1 cellular context compared by ENCODE assay signal in genomic region chr1:85707990-85708825, GRCh38.
A peak's percentile ranks its signal among the peaks of the same experiment; 100 is the strongest.
TF ChIP-seq lines count a peak whose summit lies in the region.

Gene ZNHIT6, minus strand, starts transcription at chr1:85708433. Its CDS starts 149 bp downstream, at chr1:85708284.

TF ChIP-seq in HepG2, 621 proteins besides CTCF, POLR2A, EP300 and RAD21 (continued from another document and continues in another):
- TF ChIP-seq CREB3 (CRISPR knock-in tag; IDR thresholded peaks at IDR 0.05) (peak; percentile 69; the same call in 1 of the 2 replicates), PHB2 (IDR thresholded peaks at IDR 0.05; ENCODE audit: partially characterized antibody) (no peak), ZNF746 (CRISPR knock-in tag; IDR thresholded peaks at IDR 0.05) (peak; percentile 75; the same call in 1 of the 2 replicates), YY1 (IDR thresholded peaks at IDR 0.05; ENCODE audit: insufficient read depth, insufficient replicate concordance, low read depth, low read length) (peak; percentile 55), ZNF564 (CRISPR knock-in tag; IDR thresholded peaks at IDR 0.05) (no peak), POLR2AphosphoS5 (IDR thresholded peaks at IDR 0.05; ENCODE audit: low read depth, low read length) (peak; percentile 84), ZC3H13 (CRISPR knock-in tag; IDR thresholded peaks at IDR 0.05) (peak; percentile 67; the same call in 1 of the 2 replicates), ZHX2 (IDR thresholded peaks at IDR 0.05; ENCODE audit: low read depth) (no peak), ZHX2 (CRISPR knock-in tag; IDR thresholded peaks at IDR 0.05; ENCODE audit: borderline replicate concordance) (no peak), PRDM15 (CRISPR knock-in tag; IDR thresholded peaks at IDR 0.05) (no peak), MED1 (CRISPR knock-in tag; IDR thresholded peaks at IDR 0.05) (peak; percentile 66), PAXIP1 (CRISPR knock-in tag; conservative IDR thresholded peaks at IDR 0.05) (peak; percentile 14; the same call in 1 of the 2 replicates), MZF1 (CRISPR knock-in tag; IDR thresholded peaks at IDR 0.05; ENCODE audit: borderline replicate concordance) (no peak), NFE2 (CRISPR knock-in tag; IDR thresholded peaks at IDR 0.05) (no peak), ZNF850 (CRISPR knock-in tag; conservative IDR thresholded peaks at IDR 0.05) (peak; percentile 76; the same call in 1 of the 2 replicates), ZMAT3 (CRISPR knock-in tag; conservative IDR thresholded peaks at IDR 0.05) (no peak), ELF3 (CRISPR knock-in tag; IDR thresholded peaks at IDR 0.05) (peak; percentile 82), SIN3A (IDR thresholded peaks at IDR 0.05; ENCODE audit: borderline replicate concordance, low read depth, low read length) (peak; percentile 85), ZFP91 (CRISPR knock-in tag; IDR thresholded peaks at IDR 0.05; ENCODE audit: borderline replicate concordance) (peak; percentile 69; the same call in 1 of the 2 replicates), CCAR2 (optimal IDR thresholded peaks at IDR 0.05; ENCODE audit: low read depth, low read length) (no peak), FOXK2 (IDR thresholded peaks at IDR 0.05) (0 out of 2 replicates have a peak, but pooled peaks have one; percentile 11), ZNF788 (CRISPR knock-in tag; IDR thresholded peaks at IDR 0.05; ENCODE audit: borderline replicate concordance) (peak; percentile 84; the same call in 1 of the 2 replicates), SKI (IDR thresholded peaks at IDR 0.05; ENCODE audit: partially characterized antibody) (peak; percentile 16), ZNF138 (CRISPR knock-in tag; IDR thresholded peaks at IDR 0.05; ENCODE audit: low read depth) (peak; percentile 81; the same call in 1 of the 2 replicates), AFF4 (CRISPR knock-in tag; IDR thresholded peaks at IDR 0.05) (no peak), ZNF660 (CRISPR knock-in tag; IDR thresholded peaks at IDR 0.05; ENCODE audit: borderline replicate concordance, low read depth) (no peak), ZNF124 (CRISPR knock-in tag; IDR thresholded peaks at IDR 0.05) (no peak), ZNF232 (CRISPR knock-in tag; IDR thresholded peaks at IDR 0.05; ENCODE audit: borderline replicate concordance) (peak; percentile 32; the same call in 1 of the 2 replicates), NRL (CRISPR knock-in tag; IDR thresholded peaks at IDR 0.05; ENCODE audit: borderline replicate concordance) (peak; percentile 80; the same call in 1 of the 2 replicates), STAG1 (CRISPR knock-in tag; IDR thresholded peaks at IDR 0.05) (peak; percentile 16), ZSCAN25 (CRISPR knock-in tag; IDR thresholded peaks at IDR 0.05) (peak; percentile 52; the same call in 1 of the 2 replicates), ATF1 (CRISPR knock-in tag; IDR thresholded peaks at IDR 0.05) (peak; percentile 77), TFAP4 (IDR thresholded peaks at IDR 0.05; ENCODE audit: borderline replicate concordance, low read depth) (no peak), ZNF543 (CRISPR knock-in tag; IDR thresholded peaks at IDR 0.05) (peak; percentile 74; the same call in 1 of the 2 replicates), HDAC2 (CRISPR knock-in tag; IDR thresholded peaks at IDR 0.05) (peak; percentile 83), ZNF44 (CRISPR knock-in tag; IDR thresholded peaks at IDR 0.05) (peak; percentile 51; the same call in 1 of the 2 replicates), TARDBP (CRISPR knock-in tag; IDR thresholded peaks at IDR 0.05) (peak; percentile 52), TFDP2 (CRISPR knock-in tag; IDR thresholded peaks at IDR 0.05) (peak; percentile 53; the same call in 1 of the 2 replicates)
